ENCODE assay signal across 1 cellular context in genomic region chrX:41095962-41096955, GRCh38.
TF ChIP-seq lines count a peak whose summit lies in the region.

No MANE protein-coding gene starts in this region.

TF ChIP-seq in K562, 482 proteins besides CTCF, POLR2A, EP300 and RAD21 (continued from another document):
- no peak for TF ChIP-seq ARID4B (CRISPR knock-in tag; IDR thresholded peaks at IDR 0.05)
- TF ChIP-seq GTF2B (IDR thresholded peaks at IDR 0.05; ENCODE audit: extremely low read depth, insufficient read length): no peak
- TF ChIP-seq RCOR1 (IDR thresholded peaks at IDR 0.05; ENCODE audit: borderline replicate concordance in 1 of 2, low read depth in 2 of 2, low read length in 2 of 2): no peak
- no peak for TF ChIP-seq KAT8 (IDR thresholded peaks at IDR 0.05; ENCODE audit: low read depth)
- TF ChIP-seq HDAC2 (IDR thresholded peaks at IDR 0.05): no peak
- no peak for TF ChIP-seq TAF9B (IDR thresholded peaks at IDR 0.05; ENCODE audit: partially characterized antibody)
- TF ChIP-seq RFX7 (CRISPR knock-in tag; IDR thresholded peaks at IDR 0.05): no peak
- no peak for TF ChIP-seq LARP7 (IDR thresholded peaks at IDR 0.05)
- no peak for TF ChIP-seq EHMT2 (IDR thresholded peaks at IDR 0.05)
- TF ChIP-seq TSHZ1 (CRISPR knock-in tag; IDR thresholded peaks at IDR 0.05): no peak
- no peak for TF ChIP-seq SAFB (IDR thresholded peaks at IDR 0.05; ENCODE audit: borderline replicate concordance, low read depth, low read length)
- TF ChIP-seq XRCC3 (IDR thresholded peaks at IDR 0.05): no peak
- TF ChIP-seq HLTF (IDR thresholded peaks at IDR 0.05): no peak
- TF ChIP-seq ZNF785 (CRISPR knock-in tag; IDR thresholded peaks at IDR 0.05): no peak
- no peak for TF ChIP-seq MCM3 (IDR thresholded peaks at IDR 0.05)
TF ChIP-seq in K562: peak in this region for 0.
